In the genomic region with DNA sequence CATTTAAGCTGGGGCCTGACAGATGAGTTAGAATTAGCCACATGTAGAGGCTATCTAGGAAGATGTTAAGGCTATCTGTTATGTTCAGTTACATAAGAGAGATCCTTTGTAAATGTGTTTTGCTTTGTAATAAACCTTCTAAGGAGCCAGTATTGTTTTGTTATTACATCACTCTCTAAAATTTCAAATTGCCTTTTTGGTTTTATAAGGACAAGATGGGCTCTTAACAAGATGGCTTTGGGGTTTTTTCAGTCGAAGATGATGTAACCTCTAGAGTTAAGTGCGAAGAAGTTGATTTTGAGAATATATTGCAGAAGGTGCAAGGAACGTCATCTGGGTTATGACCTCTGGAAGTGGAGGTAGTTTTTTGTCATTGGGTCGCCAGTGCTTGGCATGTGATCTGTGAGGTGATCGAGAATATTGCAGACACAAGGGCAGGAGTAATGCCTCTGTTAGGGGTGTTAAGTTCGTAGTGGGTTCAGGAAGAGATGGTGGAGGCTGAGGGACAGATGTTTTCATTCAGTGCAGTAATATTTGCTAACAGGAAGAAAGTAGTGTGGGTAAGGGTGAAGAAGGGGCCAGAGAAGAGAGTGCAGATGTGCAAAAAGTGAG, we compare ENCODE assay signal across 10 cellular contexts. TPM values are rescaled to one million over a fixed set of nuclear protein-coding genes. Genes with fewer than 3 reads are reported as not detected.
DNase-seq lines count a peak whose midpoint lies in the region; ATAC-seq and FAIRE-seq lines count a peak whose summit lies in the region.
"Had no signal": no experiment of that assay in that cellular context is flagged by ENCODE, and none has a peak within 500 bp of the region (broad histone marks: within the 10 kb centered on the region; RNA-seq: fewer than 3 reads in every experiment).

No MANE protein-coding gene starts in this region.

- no peak overlapping the region for H3K4me2 ChIP-seq in mesenchymal stem cell (ENCODE audit: low read length, poor library complexity, severe bottlenecking)

- H2BK15ac ChIP-seq in mesenchymal stem cell (ENCODE audit: low read depth, poor library complexity, severe bottlenecking), result no peak overlapping the region

- 81% methylated on average over 6 of the region's 6 CpGs for WGBS in mesenchymal stem cell

- no peak overlapping the region for H3K23ac ChIP-seq in mesenchymal stem cell (ENCODE audit: low read length in 2 of 2)

- no peaks in the 10 kb centered on the region for H3K9me3 ChIP-seq in adipocyte (ENCODE audit: control insufficient read depth, low read length)
- no peaks in the 10 kb centered on the region for H3K9me3 ChIP-seq in mesenchymal stem cell (ENCODE audit: control insufficient read depth, low read length)

- no peak overlapping the region for H3K14ac ChIP-seq in mesenchymal stem cell (ENCODE audit: low read length in 2 of 2)

- no peak overlapping the region for H2BK120ac ChIP-seq in mesenchymal stem cell (ENCODE audit: low read depth, low read length)

- H4K8ac ChIP-seq in mesenchymal stem cell (ENCODE audit: low read length), result no peak overlapping the region

- no peak overlapping the region for H2BK12ac ChIP-seq in mesenchymal stem cell (ENCODE audit: low read length in 2 of 2)

- H3K4me1 ChIP-seq in adipocyte (ENCODE audit: control insufficient read depth, insufficient read depth, low read length), result peaks cover 53% of the 10 kb centered on the region
- H3K4me1 ChIP-seq in mesenchymal stem cell (ENCODE audit: control insufficient read depth, insufficient read depth, low read depth, low read length), result peaks cover 3% of the 10 kb centered on the region

- ATAC-seq in GM21390 (IDR thresholded peaks at IDR 0.05; ENCODE audit: unreplicated experiment), result no peak
- ATAC-seq in HG03442 (IDR thresholded peaks at IDR 0.05; ENCODE audit: unreplicated experiment), result no peak

- H2BK5ac ChIP-seq in mesenchymal stem cell (ENCODE audit: low read depth, low read length, poor library complexity, severe bottlenecking), result no peak overlapping the region

- H3K4me3 ChIP-seq in adipocyte (ENCODE audit: low read length) (peak overlapping the region; percentile 14), mesenchymal stem cell (ENCODE audit: insufficient read depth in 1 of 2, low read depth in 1 of 2, low read length in 2 of 2) (peak overlapping the region in 1 of 2 experiments; percentile 44)

- H3K27ac ChIP-seq in mesenchymal stem cell (ENCODE audit: low read length, poor library complexity, severe bottlenecking), result no peak overlapping the region

- no peak overlapping the region for H3K18ac ChIP-seq in mesenchymal stem cell (ENCODE audit: low read depth in 1 of 2, low read length in 2 of 2)

- DNase-seq in AG20443 (ENCODE audit: low spot score), result peak; percentile 21
- no peak for DNase-seq in GM18507 (ENCODE audit: extremely low spot score, insufficient read length, low read depth)
- peak; percentile 40 for DNase-seq in adipocyte (ENCODE audit: low read depth)
- no peak for DNase-seq in mesenchymal stem cell
- DNase-seq in stimulated activated CD4-positive, alpha-beta T cell treated with anti-CD3 and anti-CD28 coated beads, Interleukin-15, amount 100 ng/mL, for 24 hours, result no peak
- DNase-seq in HT-29 (ENCODE audit: low spot score), result no peak
- DNase-seq: effector CD8-positive, alpha-beta T cell; kidney had no signal

- no peak overlapping the region for H2AK5ac ChIP-seq in mesenchymal stem cell (ENCODE audit: low read length, severe bottlenecking)

- no peak overlapping the region for H3K4ac ChIP-seq in mesenchymal stem cell (ENCODE audit: low read depth in 1 of 2, low read length in 2 of 2)

- H3K36me3 ChIP-seq in adipocyte (ENCODE audit: control insufficient read depth, insufficient read depth, low read length, severe bottlenecking) (peaks cover 8% of the 10 kb centered on the region), mesenchymal stem cell (ENCODE audit: control insufficient read depth in 1 of 2, insufficient read depth in 2 of 2, low read depth in 1 of 2, low read length in 2 of 2) (peaks cover 0 to 11% of the 10 kb centered on the region in 2 experiments)

- H4K91ac ChIP-seq in mesenchymal stem cell (ENCODE audit: low read length), result no peak overlapping the region

- H2AFZ ChIP-seq in mesenchymal stem cell (ENCODE audit: low read depth, low read length), result no peak overlapping the region

- peak; percentile 59 for FAIRE-seq in GM18507 (lab: Jason Lieb, UNC)
- FAIRE-seq: kidney had no signal

- no peak overlapping the region for H3K9ac ChIP-seq in adipocyte (ENCODE audit: low read length)
- peak overlapping the region; percentile 1 for H3K9ac ChIP-seq in mesenchymal stem cell (ENCODE audit: low read length)

- H3K79me1 ChIP-seq in mesenchymal stem cell (replicated peaks; ENCODE audit: low read length, poor library complexity, severe bottlenecking), result no peaks in the 10 kb centered on the region

- H3K27me3 ChIP-seq in adipocyte (replicated peaks; ENCODE audit: control insufficient read depth, insufficient read depth, low read length) (no peaks in the 10 kb centered on the region), mesenchymal stem cell (ENCODE audit: control insufficient read depth in 1 of 2, insufficient read depth in 1 of 2, low read length in 2 of 2) (no peaks in the 10 kb centered on the region)

RNA-seq across cellular contexts. Expression of a gene that starts 12.7 kb away (rescaled TPM):
- polyA plus RNA-seq in mesenchymal stem cell (2013, experiment 1 of 2), result 74.6 TPM
- polyA plus RNA-seq in mesenchymal stem cell (2013, experiment 2 of 2), result 75.4 TPM
- 175 and 201 TPM in 2 replicates for total RNA-seq in HT-29 (2014; rRNA removed; shearing (Covaris generic))

Comparison
In these comparisons a context has a peak if more than half of its experiments do, and no peak if none do; other contexts are left out.
1. DNase-seq: peak in AG20443 (single experiment) and adipocyte (single experiment); none in GM18507 (single experiment), mesenchymal stem cell (single experiment), stimulated activated CD4-positive, alpha-beta T cell treated with anti-CD3 and anti-CD28 coated beads, Interleukin-15, amount 100 ng/mL, for 24 hours (single experiment) and HT-29 (single experiment).